ENCODE assay signal across 12 cellular contexts in genomic region chr15:75200391-75200764, GRCh38. TPM values are rescaled to one million over a fixed set of nuclear protein-coding genes. Genes with fewer than 3 reads are reported as not detected.
A peak's percentile ranks its signal among the peaks of the same experiment; 100 is the strongest.
DNase-seq lines count a peak whose midpoint lies in the region; ATAC-seq, FAIRE-seq and TF ChIP-seq lines count a peak whose summit lies in the region.
"Had no signal": no experiment of that assay in that cellular context is flagged by ENCODE, and none has a peak within 500 bp of the region (broad histone marks: within the 10 kb centered on the region; RNA-seq: fewer than 3 reads in every experiment).

No MANE protein-coding gene starts in this region.

- no peak for TF ChIP-seq RAD21 in K562 (CRISPR knock-in tag; conservative IDR thresholded peaks at IDR 0.05 in 1 of 2, IDR thresholded peaks at IDR 0.05 in 1 of 2)

- H3K36me3 ChIP-seq in K562 (ENCODE audit: control insufficient read depth, insufficient read depth, low read length), result peaks cover 4% of the 10 kb centered on the region; the same call in 1 of the 3 replicates

- intact Hi-C loops in CD14-positive monocyte (cut with micrococcal nuclease) (loop anchor here (2.0 to 5.0 kb wide), 6 partner anchors 22 to 263 kb away; partner anchors contain the start of gene COX5A (in 1 of the 2)), K562 (cut with micrococcal nuclease) (loop anchor here (5.0 to 10.0 kb wide), 3 partner anchors 73 to 426 kb away; partner anchors contain the start of gene RPP25)

- H3K4me1 ChIP-seq in H9 (ENCODE audit: insufficient read depth, low read length) (peaks cover 6% of the 10 kb centered on the region), K562 (replicated peaks in 1 of 2; ENCODE audit: control insufficient read depth in 2 of 2, insufficient read depth in 2 of 2, low read length in 2 of 2) (peaks cover 50 to 51% of the 10 kb centered on the region in 2 experiments)

- H4K20me1 ChIP-seq in H9 (ENCODE audit: control insufficient read depth, insufficient read depth, insufficient read length), result peaks cover 8% of the 10 kb centered on the region
- peaks cover 27% of the 10 kb centered on the region for H4K20me1 ChIP-seq in K562 (replicated peaks; ENCODE audit: control insufficient read depth, insufficient read depth, low read length)

- DNase-seq in CD14-positive monocyte (ENCODE audit: low spot score), result no peak
- no peak for DNase-seq in H9
- DNase-seq in K562 (ENCODE audit: extremely low read depth in 1 of 4, low spot score in 3 of 4), result no peak
- DNase-seq in mesothelial cell of epicardium (ENCODE audit: low spot score in 2 of 2, unreplicated experiment in 2 of 2), result no peak
- no peak for DNase-seq in coronary artery (ENCODE audit: low spot score)
- DNase-seq in RPMI8226, result no peak
- DNase-seq: NCI-H1930, occipital lobe had no signal

- H3K23me2 ChIP-seq in H9 (ENCODE audit: insufficient read length, low read depth, low read length, poor library complexity, severe bottlenecking), result peaks cover 17% of the 10 kb centered on the region

- WGBS in H9 (ENCODE audit: extremely low coverage, insufficient read length, low lambda C conversion rate), result no CpG with 5 or more reads among the region's 11 CpGs
- 68% methylated on average over 11 of the region's 11 CpGs for WGBS in K562 (ENCODE audit: insufficient coverage, low coverage, missing lambda C conversion rate)

- H2AK5ac ChIP-seq in H9 (ENCODE audit: insufficient read length, low read length), result no peak overlapping the region

- H3K79me1 ChIP-seq in H9 (ENCODE audit: insufficient read depth, low read depth, low read length, poor library complexity, severe bottlenecking), result peaks cover 2% of the 10 kb centered on the region

- ATAC-seq in K562, result no peak
- ATAC-seq in esophagus mucosa, result no peak
- no peak for ATAC-seq in HG03460 (IDR thresholded peaks at IDR 0.05; ENCODE audit: unreplicated experiment)

- H2AFZ ChIP-seq in H9 (ENCODE audit: low read length) (no peak overlapping the region), K562 (ENCODE audit: low read depth, low read length) (peak overlapping the region; percentile 38; the same call in 1 of the 2 replicates)

- H3K9ac ChIP-seq in H9 (ENCODE audit: extremely low read depth, insufficient read length, low read length) (no peak overlapping the region), K562 (ENCODE audit: insufficient read depth in 1 of 2, low read depth in 2 of 2, low read length in 2 of 2) (peak overlapping the region in 1 of 2 experiments; percentile 67; a peak in 2 of 4 replicates)

- H2BK5ac ChIP-seq in H9 (ENCODE audit: insufficient read length, low read length), result no peak overlapping the region

- POLR2A ChIA-PET in K562 (lab: Yijun Ruan, JAX), result interaction anchor here (0.7 to 2.1 kb wide), 7 partner anchors 8 to 294 kb away, joined by 3 to 6 read pairs (median 4); partner anchors contain the start of gene FAM219B

- H3K36me3 Mint-ChIP-seq in CD14-positive monocyte, result peaks cover 19 to 21% of the 10 kb centered on the region in 2 donors
- peaks cover 0 to 4% (median 0%) of the 10 kb centered on the region in 3 experiments; a peak in 2 of 7 replicates for H3K36me3 Mint-ChIP-seq in H9 (ENCODE audit: insufficient read depth in 1 of 3, low read depth in 3 of 3)
- H3K36me3 Mint-ChIP-seq in mesothelial cell of epicardium, result no peaks in the 10 kb centered on the region

- peak overlapping the region; percentile 88 to 93 for H3K4me3 Mint-ChIP-seq in CD14-positive monocyte
- H3K4me3 Mint-ChIP-seq in H9, result peak overlapping the region; percentile 73 to 91
- peak overlapping the region; percentile 91 for H3K4me3 Mint-ChIP-seq in mesothelial cell of epicardium

- CTCF ChIA-PET in K562 (lab: Yijun Ruan, JAX; ENCODE audit: low intra/inter-chr PET ratio), result no interaction called here

- no peak overlapping the region for H2BK20ac ChIP-seq in H9 (ENCODE audit: low read depth, low read length, poor library complexity, severe bottlenecking)

- TF ChIP-seq CTCF in CD14-positive monocyte (IDR thresholded peaks at IDR 0.05) (no peak), H9 (conservative IDR thresholded peaks at IDR 0.05) (no peak), K562 (IDR thresholded peaks at IDR 0.05 in 2 of 3, conservative IDR thresholded peaks at IDR 0.05 in 1 of 3; ENCODE audit: insufficient read depth in 2 of 3, low read depth in 1 of 3, low read length in 3 of 3) (no peak), mesothelial cell of epicardium (IDR thresholded peaks at IDR 0.05; ENCODE audit: unreplicated experiment) (no peak), coronary artery (IDR thresholded peaks at IDR 0.05) (no peak)

- H3K9me3 ChIP-seq in H9 (ENCODE audit: control insufficient read depth, low read depth, low read length) (no peaks in the 10 kb centered on the region), K562 (replicated peaks; ENCODE audit: control insufficient read depth, insufficient read depth, low read depth, low read length) (no peaks in the 10 kb centered on the region)
- H3K9me3 ChIP-seq: SJSA1 had no signal

- no peak for FAIRE-seq in K562 (lab: Jason Lieb, UNC)

- H3K27ac Mint-ChIP-seq in CD14-positive monocyte (peak overlapping the region in 2 of 7 donors; percentile 19 to 50), H9 (no peak overlapping the region; a peak in 1 of 7 replicates), mesothelial cell of epicardium (no peak overlapping the region)

- no TSS peak for BruUV-seq in K562 (replicated peaks; lab: Mats Ljungman, UMichigan)

- no peak overlapping the region for H4K5ac ChIP-seq in H9 (ENCODE audit: insufficient read length, low read depth, low read length)

- no peak overlapping the region for H3T11ph ChIP-seq in H9 (ENCODE audit: low read length)

- H3K27me3 ChIP-seq in H9 (ENCODE audit: insufficient read depth, low read length) (no peaks in the 10 kb centered on the region), K562 (ENCODE audit: control insufficient read depth in 2 of 2, insufficient read depth in 2 of 2, low read length in 2 of 2) (no peaks in the 10 kb centered on the region; a peak in 1 of 5 replicates)
- H3K27me3 ChIP-seq: SJSA1 had no signal

- no peak overlapping the region for H3K27ac ChIP-seq in H9 (ENCODE audit: insufficient read length, low read depth, low read length)
- no peak overlapping the region for H3K27ac ChIP-seq in K562 (ENCODE audit: extremely low read depth, low read depth, low read length)
- no peak overlapping the region for H3K27ac ChIP-seq in coronary artery
- H3K27ac ChIP-seq: GM23248, SJSA1 had no signal

- peaks cover 3 to 12% (median 8%) of the 10 kb centered on the region in 3 donors for H3K27me3 Mint-ChIP-seq in CD14-positive monocyte (ENCODE audit: low read depth in 3 of 3)
- H3K27me3 Mint-ChIP-seq in H9 (ENCODE audit: low read depth), result peaks cover 2% of the 10 kb centered on the region
- no peaks in the 10 kb centered on the region for H3K27me3 Mint-ChIP-seq in mesothelial cell of epicardium (ENCODE audit: low read depth)

- H4K8ac ChIP-seq in H9 (replicated peaks; ENCODE audit: insufficient read length, low read depth, low read length), result no peak overlapping the region

- no peak overlapping the region for H4K91ac ChIP-seq in H9 (ENCODE audit: insufficient read length, low read depth, low read length)

- no peak overlapping the region for H3K23ac ChIP-seq in H9 (ENCODE audit: insufficient read length, low read depth, low read length)

- H3K14ac ChIP-seq in H9 (ENCODE audit: insufficient read depth, low read length), result peak overlapping the region; percentile 25; the same call in 1 of the 2 replicates

- H3K79me2 ChIP-seq in H9 (ENCODE audit: insufficient read depth, low read length) (peaks cover 20% of the 10 kb centered on the region; the same call in 1 of the 2 replicates), K562 (ENCODE audit: control insufficient read depth, insufficient read depth, low read length) (peaks cover 37% of the 10 kb centered on the region)

- no peak for TF ChIP-seq EP300 in K562 (IDR thresholded peaks at IDR 0.05; ENCODE audit: low read length)

- no peak overlapping the region for H2BK120ac ChIP-seq in H9 (ENCODE audit: low read depth, low read length, poor library complexity, severe bottlenecking)

- H3K4ac ChIP-seq in H9 (ENCODE audit: low read depth, low read length), result no peak overlapping the region

- H3K4me1 Mint-ChIP-seq in CD14-positive monocyte (peaks cover 56% of the 10 kb centered on the region), H9 (peaks cover 39 to 48% of the 10 kb centered on the region in 2 experiments), mesothelial cell of epicardium (peaks cover 60% of the 10 kb centered on the region)

- no peak overlapping the region for H2BK15ac ChIP-seq in H9 (ENCODE audit: low read depth, low read length)

- TF ChIP-seq POLR2A in K562 (conservative IDR thresholded peaks at IDR 0.05), result no peak

- H3K9me3 Mint-ChIP-seq in CD14-positive monocyte, result no peaks in the 10 kb centered on the region
- H3K9me3 Mint-ChIP-seq in H9, result no peaks in the 10 kb centered on the region; a peak in 1 of 5 replicates
- H3K9me3 Mint-ChIP-seq in mesothelial cell of epicardium, result no peaks in the 10 kb centered on the region

- H3K4me3 ChIP-seq in K562 (no peak overlapping the region), coronary artery (no peak overlapping the region)
- H3K4me3 ChIP-seq: SJSA1 had no signal

- H3K18ac ChIP-seq in H9 (ENCODE audit: insufficient read length, low read depth, low read length), result peak overlapping the region; percentile 28

- peaks cover 6% of the 10 kb centered on the region for H3K9me1 ChIP-seq in K562 (ENCODE audit: control insufficient read depth, insufficient read depth, low read length)

- H3K4me2 ChIP-seq in H9 (ENCODE audit: insufficient read depth, insufficient read length, low read length), result peak overlapping the region; percentile 68
- peak overlapping the region; percentile 27; the same call in 1 of the 2 replicates for H3K4me2 ChIP-seq in K562 (ENCODE audit: insufficient read depth, low read length)

- in situ Hi-C loops in K562 (cut with MboI), result loop anchor here (5.0 kb wide), 1 partner anchor 173 kb away; no protein-coding TSS in a partner anchor

- no peak overlapping the region for H2BK12ac ChIP-seq in H9 (ENCODE audit: insufficient read length, low read depth, low read length)

- no peak overlapping the region for H3K56ac ChIP-seq in H9 (ENCODE audit: insufficient read length, low read depth, low read length)

RNA-seq across cellular contexts. Expression of gene C15orf39, which starts 1.3 kb away (rescaled TPM):
- polyA plus RNA-seq in CD14-positive monocyte (10 to 100 TPM in 1 of 2 donors, 1 to 10 TPM in 1; 8.9 to 18.2 TPM), K562 (2011; rRNA removed) (1.9 and 6.4 TPM in 2 replicates), K562 (2014; fragmentation: Illumina TruSeq; extraction: Trizol) (11.3 and 17.1 TPM in 2 replicates), K562 (2014; fragmentation: Nextera tagmentation; extraction: Ambion mirVana) (under 1 TPM; 0.31 to 0.60 TPM), K562 (2014; rRNA removed) (7.4 and 7.9 TPM in 2 replicates)
- total RNA-seq in H9 (2021) (45.6 and 48.7 TPM in 2 replicates), K562 (2014; rRNA removed) (8.7 and 14.4 TPM in 2 replicates), K562 (2014; rRNA removed; fragmentation: Illumina TruSeq; extraction: Trizol) (1.6 and 2.6 TPM in 2 replicates), K562 (2015; rRNA removed; fragmentation: Illumina TruSeq; extraction: Trizol) (4.4 and 5.2 TPM in 2 replicates), K562 (2021) (29.8 and 34.1 TPM in 2 replicates), mesothelial cell of epicardium (62.0 to 66.6 TPM (median 62.2 TPM) in 3 replicates), esophagus mucosa (23.1 TPM)
- total RNA-seq in K562 (2011; cell fraction: chromatin; rRNA removed; ENCODE audit: low replicate concordance), result 16.6 and 54.7 TPM in 2 replicates
- total RNA-seq in K562 (2011; cell fraction: nucleolus; rRNA removed), result 33.4 and 38.0 TPM in 2 replicates
- 26.0 and 26.7 TPM in 2 replicates for total RNA-seq in K562 (2011; cell fraction: nucleoplasm; rRNA removed)
- polyA plus RNA-seq in K562 (2011; cell fraction: cytosol; rRNA removed), result 3.3 and 7.1 TPM in 2 replicates
- polyA plus RNA-seq in K562 (2011; cell fraction: nucleus; rRNA removed), result 11.3 and 15.1 TPM in 2 replicates
- polyA plus RNA-seq in K562 (2012), result 14.2 and 26.5 TPM in 2 replicates
- polyA minus RNA-seq in K562 (2011; rRNA and poly(A)+ RNA removed), result 4.8 and 5.4 TPM in 2 replicates
- 15.2 and 22.0 TPM in 2 replicates for polyA minus RNA-seq in K562 (2011; cell fraction: cytosol; rRNA and poly(A)+ RNA removed)
- polyA minus RNA-seq in K562 (2011; cell fraction: nucleus; rRNA and poly(A)+ RNA removed), result 15.1 and 18.7 TPM in 2 replicates

RNA-seq across cellular contexts. Expression of gene GOLGA6C, which starts 57.8 kb away (rescaled TPM):
- polyA plus RNA-seq in CD14-positive monocyte (not detected), K562 (2011; rRNA removed) (not detected in 2 replicates), K562 (2014; fragmentation: Illumina TruSeq; extraction: Trizol) (not detected in 2 replicates), K562 (2014; fragmentation: Nextera tagmentation; extraction: Ambion mirVana) (not detected), K562 (2014; rRNA removed) (not detected in 2 replicates)
- total RNA-seq in H9 (2021) (not detected in 2 replicates), K562 (2014; rRNA removed) (not detected in 2 replicates), K562 (2014; rRNA removed; fragmentation: Illumina TruSeq; extraction: Trizol) (not detected in 2 replicates), K562 (2015; rRNA removed; fragmentation: Illumina TruSeq; extraction: Trizol) (not detected in 2 replicates), K562 (2021) (not detected in 2 replicates), mesothelial cell of epicardium (0.20 TPM in 1 of 3 replicates, not detected in the others), esophagus mucosa (not detected)
- total RNA-seq in K562 (2011; cell fraction: chromatin; rRNA removed; ENCODE audit: low replicate concordance), result not detected in 2 replicates
- total RNA-seq in K562 (2011; cell fraction: nucleolus; rRNA removed), result not detected in 2 replicates
- not detected in 2 replicates for total RNA-seq in K562 (2011; cell fraction: nucleoplasm; rRNA removed)
- polyA plus RNA-seq in K562 (2011; cell fraction: cytosol; rRNA removed), result not detected in 2 replicates
- polyA plus RNA-seq in K562 (2011; cell fraction: nucleus; rRNA removed), result not detected in 2 replicates
- not detected in 2 replicates for polyA plus RNA-seq in K562 (2012)
- not detected in 2 replicates for polyA minus RNA-seq in K562 (2011; rRNA and poly(A)+ RNA removed)
- polyA minus RNA-seq in K562 (2011; cell fraction: cytosol; rRNA and poly(A)+ RNA removed), result not detected in 2 replicates
- not detected in 2 replicates for polyA minus RNA-seq in K562 (2011; cell fraction: nucleus; rRNA and poly(A)+ RNA removed)
- total RNA-seq: GM23248, occipital lobe, SJSA1 had no signal
- polyA plus RNA-seq: GM23248 had no signal
